Comparison of ENCODE assay signal across 8 cellular contexts in genomic region chr1:109508873-109509175, GRCh38. TPM values are rescaled to one million over a fixed set of nuclear protein-coding genes. Genes with fewer than 3 reads are reported as not detected.
DNase-seq lines count a peak whose midpoint lies in the region; TF ChIP-seq lines count a peak whose summit lies in the region.

No MANE protein-coding gene starts in this region.

- H3K27ac ChIP-seq in BLaER1: no peak overlapping the region
- H3K27ac ChIP-seq in OCI-LY7 (ENCODE audit: low read depth, low read length, poor library complexity, severe bottlenecking): no peak overlapping the region
- no peak overlapping the region for H3K27ac ChIP-seq in neuronal stem cell (replicated peaks; ENCODE audit: low read length)

- H3K23ac ChIP-seq in neuronal stem cell (ENCODE audit: low read depth, low read length, poor library complexity): peak overlapping the region; percentile 92

- no peaks in the 10 kb centered on the region for H3K9me3 ChIP-seq in BLaER1
- no peaks in the 10 kb centered on the region for H3K9me3 ChIP-seq in OCI-LY7 (ENCODE audit: low read length)
- H3K9me3 ChIP-seq in neuronal stem cell (replicated peaks in 1 of 2; ENCODE audit: control insufficient read depth in 2 of 2, insufficient read depth in 1 of 2, low read depth in 1 of 2, low read length in 2 of 2): no peaks in the 10 kb centered on the region

- H2AFZ ChIP-seq in OCI-LY7 (ENCODE audit: low read length) (no peak overlapping the region), neuronal stem cell (ENCODE audit: low read length) (peak overlapping the region; percentile 90)

- H4K8ac ChIP-seq in neuronal stem cell (ENCODE audit: low read depth, low read length): no peak overlapping the region

- DNase-seq in OCI-LY7 (ENCODE audit: low spot score) (no peak), epithelial cell of esophagus (ENCODE audit: low read depth) (no peak), neuronal stem cell (ENCODE audit: low spot score) (no peak), A172 (ENCODE audit: low spot score) (no peak), NAMALWA (ENCODE audit: low spot score) (no peak), NCI-H1417 (lab: John Stamatoyannopoulos, UW) (no peak), SIG-M5 treated with dmso at 0.1 percent for 504 hours (lab: John Stamatoyannopoulos, UW; ENCODE audit: unreplicated experiment) (no peak)

- peak overlapping the region; percentile 39 for H2BK15ac ChIP-seq in neuronal stem cell (ENCODE audit: low read length)

- no peak for TF ChIP-seq CTCF in OCI-LY7 (conservative IDR thresholded peaks at IDR 0.05; ENCODE audit: low read length)
- TF ChIP-seq CTCF in epithelial cell of esophagus (IDR thresholded peaks at IDR 0.05; ENCODE audit: insufficient read depth, low read depth, low read length, missing control alignments): no peak

- H3K18ac ChIP-seq in neuronal stem cell (ENCODE audit: low read length): peak overlapping the region; percentile 45

- no TSS peak for BruUV-seq in OCI-LY7 (replicated peaks; lab: Mats Ljungman, UMichigan)

- H3K14ac ChIP-seq in neuronal stem cell (ENCODE audit: low read length): no peak overlapping the region

- no peaks in the 10 kb centered on the region for H3K79me1 ChIP-seq in neuronal stem cell (ENCODE audit: low read depth, low read length)

- no peak overlapping the region for H3K4ac ChIP-seq in neuronal stem cell (ENCODE audit: low read length)

- no peak overlapping the region for H2BK120ac ChIP-seq in neuronal stem cell (ENCODE audit: low read depth, low read length)

- peak overlapping the region; percentile 85 for H2AK5ac ChIP-seq in neuronal stem cell (ENCODE audit: low read depth, low read length)

- WGBS in neuronal stem cell (ENCODE audit: extremely low coverage in 2 of 2, insufficient read length in 2 of 2, insufficient replicate concordance in 1 of 2), 2 donors: no CpG with 5 or more reads among the region's 7 CpGs

- H3K9ac ChIP-seq in BLaER1 (peak overlapping the region; percentile 77), neuronal stem cell (ENCODE audit: low read depth, low read length, poor library complexity) (peak overlapping the region; percentile 94)

- no peak overlapping the region for H2BK5ac ChIP-seq in neuronal stem cell (ENCODE audit: low read length)

- no peak overlapping the region for H4K91ac ChIP-seq in neuronal stem cell (ENCODE audit: low read depth, low read length, poor library complexity)

- 0 out of 2 replicates have a peak, but pooled peaks cover 8% of the 10 kb centered on the region for H3K36me3 ChIP-seq in BLaER1
- H3K36me3 ChIP-seq in OCI-LY7 (ENCODE audit: insufficient read depth, low read length): no peaks in the 10 kb centered on the region
- H3K36me3 ChIP-seq in neuronal stem cell (replicated peaks in 1 of 2; ENCODE audit: control insufficient read depth in 2 of 2, insufficient read depth in 2 of 2, low read length in 2 of 2): no peaks in the 10 kb centered on the region

- POLR2A ChIA-PET in OCI-LY7 (lab: Charles Lee): no interaction called here

- H3K79me2 ChIP-seq in OCI-LY7 (ENCODE audit: insufficient read depth, low read depth, low read length): no peaks in the 10 kb centered on the region

- H3K4me2 ChIP-seq in BLaER1 (peak overlapping the region; percentile 94), OCI-LY7 (ENCODE audit: low read length) (peak overlapping the region; percentile 50; the same call in 1 of the 2 replicates), neuronal stem cell (ENCODE audit: insufficient read depth, low read length, poor library complexity, severe bottlenecking) (peak overlapping the region; percentile 70)

- H3K4me3 ChIP-seq in BLaER1 (peak overlapping the region; percentile 81), OCI-LY7 (ENCODE audit: low read depth, low read length, poor library complexity, severe bottlenecking) (peak overlapping the region; percentile 59), epithelial cell of esophagus (ENCODE audit: low read length) (peak overlapping the region; percentile 60), neuronal stem cell (ENCODE audit: low read length in 2 of 2) (peak overlapping the region; percentile 56 to 95)

- CTCF ChIA-PET in OCI-LY7 (lab: Charles Lee; ENCODE audit: unreplicated experiment): interaction anchor here (1.0 kb wide), 2 partner anchors 18 to 24 kb away, joined by 3 read pairs; no protein-coding TSS in a partner anchor

- H4K20me1 ChIP-seq in BLaER1 (no peaks in the 10 kb centered on the region), OCI-LY7 (ENCODE audit: insufficient read depth, low read length) (no peaks in the 10 kb centered on the region)

- H3K27me3 ChIP-seq in BLaER1 (no peaks in the 10 kb centered on the region), neuronal stem cell (ENCODE audit: control insufficient read depth in 3 of 3, insufficient read depth in 3 of 3, low read depth in 1 of 3, low read length in 3 of 3) (peaks cover 0 to 15% (median 8%) of the 10 kb centered on the region in 3 experiments)

- H3K4me1 ChIP-seq in BLaER1 (peaks cover 24% of the 10 kb centered on the region), OCI-LY7 (ENCODE audit: insufficient read depth, low read length, poor library complexity, severe bottlenecking) (peaks cover 3% of the 10 kb centered on the region), neuronal stem cell (ENCODE audit: control insufficient read depth in 2 of 2, insufficient read depth in 1 of 2, low read depth in 1 of 2, low read length in 2 of 2) (peaks cover 7 to 9% of the 10 kb centered on the region in 2 donors)

- H3K9me2 ChIP-seq in OCI-LY7 (ENCODE audit: insufficient read depth, low read length): no peaks in the 10 kb centered on the region

- intact Hi-C loops in OCI-LY7 (cut with micrococcal nuclease; ENCODE audit: unreplicated experiment): no loop called here

- no peak overlapping the region for H2BK12ac ChIP-seq in neuronal stem cell (ENCODE audit: low read length)

RNA-seq across cellular contexts. Expression of gene AMIGO1, which starts 0.7 kb away (rescaled TPM):
- 0.16 and 0.33 TPM in 2 replicates for total RNA-seq in OCI-LY7 (2014; rRNA removed; shearing (Covaris generic))
- total RNA-seq in OCI-LY7 (2022): 0.15 and 0.17 TPM in 2 replicates
- polyA plus RNA-seq in neuronal stem cell (2013, experiment 1 of 2): 4.8 TPM
- 4.9 TPM for polyA plus RNA-seq in neuronal stem cell (2013, experiment 2 of 2)
- total RNA-seq in A172 (2014; rRNA removed; shearing (Covaris generic)): 0.10 TPM in 1 of 2 replicates, not detected in the other

RNA-seq across cellular contexts. Expression of gene CYB561D1, which starts 14.9 kb away (rescaled TPM):
- 5.8 and 6.2 TPM in 2 replicates for total RNA-seq in OCI-LY7 (2014; rRNA removed; shearing (Covaris generic))
- 10.5 and 11.3 TPM in 2 replicates for total RNA-seq in OCI-LY7 (2022)
- 2.8 TPM for polyA plus RNA-seq in neuronal stem cell (2013, experiment 1 of 2)
- polyA plus RNA-seq in neuronal stem cell (2013, experiment 2 of 2): 2.6 TPM
- 5.4 and 5.7 TPM in 2 replicates for total RNA-seq in A172 (2014; rRNA removed; shearing (Covaris generic))

RNA-seq across cellular contexts. Expression of gene ATXN7L2, which starts 25.1 kb away (rescaled TPM):
- 6.5 and 13.1 TPM in 2 replicates for total RNA-seq in OCI-LY7 (2014; rRNA removed; shearing (Covaris generic))
- 8.2 and 9.6 TPM in 2 replicates for total RNA-seq in OCI-LY7 (2022)
- 11.1 TPM for polyA plus RNA-seq in neuronal stem cell (2013, experiment 1 of 2)
- polyA plus RNA-seq in neuronal stem cell (2013, experiment 2 of 2): 10.8 TPM
- total RNA-seq in A172 (2014; rRNA removed; shearing (Covaris generic)): 3.0 and 5.4 TPM in 2 replicates

RNA-seq across cellular contexts. Expression of gene GPR61, which starts 30.8 kb away (rescaled TPM):
- not detected in 2 replicates for total RNA-seq in OCI-LY7 (2014; rRNA removed; shearing (Covaris generic))
- total RNA-seq in OCI-LY7 (2022): not detected in 2 replicates
- polyA plus RNA-seq in neuronal stem cell (2013, experiment 1 of 2): 0.28 TPM
- 0.17 TPM for polyA plus RNA-seq in neuronal stem cell (2013, experiment 2 of 2)
- total RNA-seq in A172 (2014; rRNA removed; shearing (Covaris generic)): not detected in 2 replicates

RNA-seq across cellular contexts. Expression of gene GNAI3, which starts 39.6 kb away (rescaled TPM):
- total RNA-seq in OCI-LY7 (2014; rRNA removed; shearing (Covaris generic)): 3.8 and 4.1 TPM in 2 replicates
- 5.4 and 6.1 TPM in 2 replicates for total RNA-seq in OCI-LY7 (2022)
- polyA plus RNA-seq in neuronal stem cell (2013, experiment 1 of 2): 4.9 TPM
- polyA plus RNA-seq in neuronal stem cell (2013, experiment 2 of 2): 4.6 TPM
- 13.8 and 14.8 TPM in 2 replicates for total RNA-seq in A172 (2014; rRNA removed; shearing (Covaris generic))
